In genomic region chr19:42325308-42325895, GRCh38 we compare ENCODE assay signal across 8 cellular contexts.
A peak's percentile ranks its signal among the peaks of the same experiment; 100 is the strongest.
DNase-seq lines count a peak whose midpoint lies in the region; ATAC-seq and FAIRE-seq lines count a peak whose summit lies in the region.

TSS of gene MEGF8 (plus strand) at chr19:42325635. CDS start at chr19:42326244, 609 bp downstream.

- peak; percentile 99 for FAIRE-seq in A204.1 (lab: Jason Lieb, UNC)

- peak; percentile 98 for DNase-seq in NCI-H2107 treated with DMSO at 0.1 percent for 48 hours (lab: John Stamatoyannopoulos, UW; ENCODE audit: unreplicated experiment)
- DNase-seq in UCSD-AML1 (lab: John Stamatoyannopoulos, UW; ENCODE audit: unreplicated experiment) = peak; percentile 99
- DNase-seq in brain pericyte (ENCODE audit: low read depth, low spot score) = peak; percentile 97
- DNase-seq in skeletal muscle cell (ENCODE audit: low read depth) = peak; percentile 96

- peak; percentile 96 for ATAC-seq in GM18520 (IDR thresholded peaks at IDR 0.05; ENCODE audit: unreplicated experiment)
- ATAC-seq in HG03064 (IDR thresholded peaks at IDR 0.05; ENCODE audit: low read depth, unreplicated experiment) = peak; percentile 87

- H3K4me3 ChIP-seq in iPS-11a (ENCODE audit: low read depth, low read length) (peak within 1 kb of the TSS; percentile 88), skeletal muscle cell (ENCODE audit: low read depth, low read length) (peak within 1 kb of the TSS; percentile 91)

Comparison
In these comparisons a context has a peak if more than half of its experiments do, and no peak if none do; other contexts are left out.
1. Peak in every context shown above with its lines: DNase-seq, ATAC-seq and H3K4me3 ChIP-seq.